In the genomic region with DNA sequence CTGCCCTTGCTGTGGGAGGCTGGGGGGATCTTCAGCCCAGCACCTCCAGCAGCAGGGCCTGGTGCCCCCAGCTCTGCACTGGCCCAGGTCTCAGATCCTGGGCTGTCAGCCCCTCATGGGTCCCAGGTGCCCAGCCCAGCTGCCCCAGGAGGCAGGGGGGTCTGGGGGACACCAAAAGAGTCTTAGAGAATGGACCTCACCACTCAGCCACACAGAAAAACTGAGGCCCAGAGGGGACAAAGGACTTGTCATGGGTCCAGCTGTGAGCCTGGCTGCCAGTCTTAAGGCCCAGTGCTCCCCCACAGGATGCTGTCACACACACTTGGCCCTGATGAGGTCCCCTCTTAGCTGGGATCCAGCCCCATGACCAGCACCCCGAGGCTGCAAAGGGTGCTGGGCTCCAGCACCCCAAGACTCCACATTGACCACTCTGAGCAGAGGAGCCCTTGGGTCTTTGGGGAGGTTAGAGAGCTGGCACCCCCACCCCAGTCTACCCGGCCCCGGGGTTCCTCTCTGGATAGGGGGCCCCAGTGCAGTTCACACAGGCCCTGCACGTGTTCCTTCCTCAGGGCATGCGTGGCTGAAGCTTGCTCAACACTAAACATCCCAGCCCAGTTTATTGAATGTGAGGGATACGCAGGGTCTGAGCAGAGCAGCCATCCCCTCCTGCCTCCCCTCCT, we compare ENCODE assay signal across 16 cellular contexts. TPM values are rescaled to one million over a fixed set of nuclear protein-coding genes. Genes with fewer than 3 reads are reported as not detected.
DNase-seq lines count a peak whose midpoint lies in the region; ATAC-seq, FAIRE-seq and TF ChIP-seq lines count a peak whose summit lies in the region.
"Had no signal": no experiment of that assay in that cellular context is flagged by ENCODE, and none has a peak within 500 bp of the region (broad histone marks: within the 10 kb centered on the region; RNA-seq: fewer than 3 reads in every experiment).

No MANE protein-coding gene starts in this region.

- peaks cover 32 to 49% (median 45%) of the 10 kb centered on the region in 3 donors for H3K4me1 Mint-ChIP-seq in IgD-negative memory B cell

- H3K9me3 ChIP-seq in BLaER1 (no peaks in the 10 kb centered on the region), GM12878 (replicated peaks; ENCODE audit: control insufficient read depth, insufficient read depth, low read length) (no peaks in the 10 kb centered on the region; the same call in 2 of the 3 replicates), osteoblast (ENCODE audit: low read depth, low read length) (no peaks in the 10 kb centered on the region)
- H3K9me3 ChIP-seq: left ventricle myocardium inferior, upper lobe of left lung had no signal

- H3K4me3 ChIP-seq in BLaER1 = no peak overlapping the region
- no peak overlapping the region for H3K4me3 ChIP-seq in GM12878
- H3K4me3 ChIP-seq in osteoblast (ENCODE audit: insufficient read depth, low read length) = no peak overlapping the region
- H3K4me3 ChIP-seq: left ventricle myocardium inferior, upper lobe of left lung had no signal

- SMC1A ChIA-PET in GM12878 (lab: Charles Lee; ENCODE audit: uncharacterized antibody, unreplicated experiment) = interaction anchor here (0.7 to 15.9 kb wide), 19 partner anchors 9 to 911 kb away, joined by 3 to 154 read pairs (median 6); no protein-coding TSS in a partner anchor

- H3K9ac ChIP-seq in BLaER1 (peak overlapping the region; percentile 54; the same call in 1 of the 2 replicates), GM12878 (ENCODE audit: control insufficient read depth, insufficient read depth, low read length) (peak overlapping the region; percentile 59)

- no peaks in the 10 kb centered on the region for H3K9me3 Mint-ChIP-seq in IgD-negative memory B cell
- H3K9me3 Mint-ChIP-seq: activated CD4-positive, alpha-beta T cell treated with anti-CD3 and anti-CD28 coated beads, Interleukin-2, amount 10 ng/mL, durations not matched to agents 7 days and 5 days; naive thymus-derived CD8-positive, alpha-beta T cell; T-helper 2 cell treated with Interferon-gamma antibody and Interleukin-4, amounts not matched to agents 5 μg/mL and 100 μg/mL, for 36 hours had no signal

- TF ChIP-seq POLR2A in GM12878 (IDR thresholded peaks at IDR 0.05; ENCODE audit: low read depth, low read length) = peak; percentile 1

- H3K27ac Mint-ChIP-seq in IgD-negative memory B cell = peak overlapping the region in 2 of 3 donors; percentile 31 to 32
- H3K27ac Mint-ChIP-seq: T-helper 2 cell treated with Interferon-gamma antibody and Interleukin-4, amounts not matched to agents 5 μg/mL and 100 μg/mL, for 36 hours had no signal

- POLR2A ChIA-PET in GM12878 (lab: Charles Lee) = interaction anchor here (0.5 to 5.1 kb wide), 10 partner anchors 10 to 945 kb away, joined by 3 to 36 read pairs (median 15); no protein-coding TSS in a partner anchor

- in situ Hi-C loops in GM12878 (cut with MboI) = loop anchor here (5.0 kb wide), 3 partner anchors 40 to 600 kb away; no protein-coding TSS in a partner anchor

- WGBS in GM12878 (ENCODE audit: insufficient coverage, insufficient replicate concordance, low lambda C conversion rate, missing lambda C conversion rate) = 63% methylated on average over 6 of the region's 6 CpGs

- DNase-seq in GM12878 (ENCODE audit: low read depth, low spot score) = no peak
- peak; percentile 74 for DNase-seq in osteoblast (ENCODE audit: insufficient read length, low spot score, missing footprints)
- DNase-seq in NK-92 (lab: John Stamatoyannopoulos, UW; ENCODE audit: unreplicated experiment) = no peak
- DNase-seq in NCI-H2029 treated with DMSO at 0.1 percent for 48 hours (lab: John Stamatoyannopoulos, UW) = no peak
- DNase-seq: NCI-H2081 treated with DMSO at 0.1 percent for 48 hours, SIG-M5 had no signal

- TF ChIP-seq EP300 in GM12878 (IDR thresholded peaks at IDR 0.05; ENCODE audit: borderline replicate concordance in 1 of 2, control insufficient read depth in 1 of 2, low read depth in 2 of 2, low read length in 2 of 2) = no peak

- RAD21 ChIA-PET in GM12878 (lab: Charles Lee; ENCODE audit: unreplicated experiment) = interaction anchor here (0.9 to 16.2 kb wide), 20 partner anchors 10 to 911 kb away, joined by 3 to 255 read pairs (median 8); no protein-coding TSS in a partner anchor

- CTCF ChIA-PET in GM12878 (lab: Yijun Ruan, JAX) = interaction anchor here (0.6 to 21.7 kb wide), 19 partner anchors 9 to 1146 kb away, joined by 3 to 551 read pairs (median 5); a partner anchor contains a TSS

- H2AFZ ChIP-seq in GM12878 (ENCODE audit: control insufficient read depth, low read depth, low read length) = no peak overlapping the region
- no peak overlapping the region for H2AFZ ChIP-seq in osteoblast (ENCODE audit: low read length)

- peak overlapping the region in 1 of 4 donors; percentile 45 for H3K4me3 Mint-ChIP-seq in IgD-negative memory B cell
- H3K4me3 Mint-ChIP-seq: activated CD4-positive, alpha-beta T cell treated with anti-CD3 and anti-CD28 coated beads, Interleukin-2, amount 10 ng/mL, durations not matched to agents 7 days and 5 days; T-helper 2 cell treated with Interferon-gamma antibody and Interleukin-4, amounts not matched to agents 5 μg/mL and 100 μg/mL, for 36 hours had no signal

- TF ChIP-seq CTCF in GM12878 (IDR thresholded peaks at IDR 0.05 in 2 of 3, conservative IDR thresholded peaks at IDR 0.05 in 1 of 3; ENCODE audit: control insufficient read depth in 2 of 3, extremely low read depth in 1 of 3, insufficient read depth in 1 of 3, low read depth in 3 of 3, low read length in 3 of 3) = no peak
- no peak for TF ChIP-seq CTCF in osteoblast (IDR thresholded peaks at IDR 0.05; ENCODE audit: extremely low read depth, low read depth, low read length)

- H3K27me3 Mint-ChIP-seq in IgD-negative memory B cell = peaks cover 23% of the 10 kb centered on the region

- FAIRE-seq in GM12878 (lab: Jason Lieb, UNC) = no peak
- FAIRE-seq: D721Med had no signal

- intact Hi-C loops in GM12878 (cut with micrococcal nuclease; ENCODE audit: unreplicated experiment) = loop anchor here (1.0 to 5.0 kb wide), 3 partner anchors 40 to 830 kb away; no protein-coding TSS in a partner anchor

- peak overlapping the region; percentile 98 for H3K27ac ChIP-seq in BLaER1
- H3K27ac ChIP-seq in GM12878 (ENCODE audit: control insufficient read depth, insufficient read depth) = peak overlapping the region; percentile 92
- no peak overlapping the region for H3K27ac ChIP-seq in osteoblast (ENCODE audit: low read depth, low read length)
- H3K27ac ChIP-seq: left ventricle myocardium inferior, upper lobe of left lung had no signal

- TF ChIP-seq RAD21 in GM12878 (IDR thresholded peaks at IDR 0.05; ENCODE audit: insufficient read depth, low read depth, low read length) = no peak

- no peaks in the 10 kb centered on the region for H3K36me3 ChIP-seq in BLaER1
- no peaks in the 10 kb centered on the region; a peak in 1 of 4 replicates for H3K36me3 ChIP-seq in GM12878 (ENCODE audit: control insufficient read depth in 2 of 2, insufficient read depth in 2 of 2, low read length in 1 of 2)
- H3K36me3 ChIP-seq in osteoblast (ENCODE audit: insufficient read depth, low read length) = no peaks in the 10 kb centered on the region
- H3K36me3 ChIP-seq: left ventricle myocardium inferior, upper lobe of left lung had no signal

- peaks cover 9% of the 10 kb centered on the region for H3K79me2 ChIP-seq in GM12878 (ENCODE audit: control insufficient read depth, insufficient read depth, low read length)
- no peaks in the 10 kb centered on the region for H3K79me2 ChIP-seq in osteoblast (ENCODE audit: insufficient read depth, low read length)

- H3K4me2 ChIP-seq in BLaER1 = peak overlapping the region; percentile 90
- peak overlapping the region; percentile 66 for H3K4me2 ChIP-seq in GM12878 (ENCODE audit: control insufficient read depth, insufficient read depth)
- H3K4me2 ChIP-seq in osteoblast (ENCODE audit: insufficient read depth, low read length) = no peak overlapping the region

- H3K36me3 Mint-ChIP-seq in IgD-negative memory B cell = no peaks in the 10 kb centered on the region
- H3K36me3 Mint-ChIP-seq: naive thymus-derived CD8-positive, alpha-beta T cell had no signal

- H4K20me1 ChIP-seq in BLaER1 (no peaks in the 10 kb centered on the region), GM12878 (ENCODE audit: control insufficient read depth, insufficient read depth) (no peaks in the 10 kb centered on the region), osteoblast (ENCODE audit: insufficient read depth, low read length) (no peaks in the 10 kb centered on the region)

- peaks cover 86% of the 10 kb centered on the region for H3K4me1 ChIP-seq in BLaER1
- peaks cover 94% of the 10 kb centered on the region for H3K4me1 ChIP-seq in GM12878 (ENCODE audit: control insufficient read depth, insufficient read depth, low read length)
- no peaks in the 10 kb centered on the region for H3K4me1 ChIP-seq in osteoblast (ENCODE audit: insufficient read depth, low read length)
- H3K4me1 ChIP-seq: left ventricle myocardium inferior, upper lobe of left lung had no signal

- BruUV-seq in GM12878 (replicated peaks; lab: Mats Ljungman, UMichigan) = no TSS peak

- ATAC-seq in GM12878 (peak; percentile 31), GM21737 (IDR thresholded peaks at IDR 0.05; ENCODE audit: unreplicated experiment) (no peak), HG03457 (IDR thresholded peaks at IDR 0.05; ENCODE audit: unreplicated experiment) (no peak)

- H3K27me3 ChIP-seq in BLaER1 = no peaks in the 10 kb centered on the region
- no peaks in the 10 kb centered on the region for H3K27me3 ChIP-seq in GM12878 (replicated peaks in 1 of 2; ENCODE audit: control insufficient read depth in 2 of 2, insufficient read depth in 2 of 2, low read length in 1 of 2)
- H3K27me3 ChIP-seq in osteoblast (ENCODE audit: insufficient read depth, low read length) = no peaks in the 10 kb centered on the region
- H3K27me3 ChIP-seq: upper lobe of left lung had no signal

TF ChIP-seq in GM12878, 131 proteins besides CTCF, POLR2A, EP300 and RAD21 (continues in another document):
- TF ChIP-seq MTA3 (IDR thresholded peaks at IDR 0.05; ENCODE audit: borderline replicate concordance, low read length) = no peak

RNA-seq across cellular contexts. Expression of a gene that starts 54.4 kb away (rescaled TPM):
- polyA plus RNA-seq in IgD-negative memory B cell (195 TPM), GM12878 (2011; rRNA removed) (not detected in 2 replicates), GM12878 (2014; fragmentation: Illumina TruSeq; extraction: Trizol) (not detected in 2 replicates), GM12878 (2014; fragmentation: Nextera tagmentation; extraction: Ambion mirVana) (not detected), GM12878 (2014; rRNA removed) (not detected in 2 replicates), GM12878 (2016; fragmentation: Nextera tagmentation; extraction: Ambion mirVana) (not detected)
- total RNA-seq in GM12878 (2013; cell fraction: nucleolus; rRNA removed) = not detected in 2 replicates
- total RNA-seq in GM12878 (2014; rRNA removed) (not detected in 2 replicates), GM12878 (2014; rRNA removed; fragmentation: Illumina TruSeq; extraction: Trizol) (not detected in 2 replicates), GM12878 (2021) (not detected in 2 replicates), osteoblast (not detected in 2 replicates)
- polyA plus RNA-seq in GM12878 (2011; ENCODE audit: low read depth) = not detected
- polyA plus RNA-seq in GM12878 (2011; cell fraction: cytosol; rRNA removed) = not detected in 2 replicates
- not detected in 2 replicates for polyA plus RNA-seq in GM12878 (2011; cell fraction: nucleus; rRNA removed)
- 0.39 and 0.48 TPM in 2 replicates for polyA plus RNA-seq in GM12878 (2012)
- not detected in 2 replicates for polyA minus RNA-seq in GM12878 (2011; rRNA and poly(A)+ RNA removed)
- not detected in 2 replicates for polyA minus RNA-seq in GM12878 (2011; cell fraction: cytosol; rRNA and poly(A)+ RNA removed)
- not detected in 2 replicates for polyA minus RNA-seq in GM12878 (2011; cell fraction: nucleus; rRNA and poly(A)+ RNA removed)
- total RNA-seq: activated CD4-positive, alpha-beta T cell treated with anti-CD3 and anti-CD28 coated beads, Interleukin-2, amount 10 ng/mL, durations not matched to agents 7 days and 5 days had no signal
